22 cellular contexts compared by ENCODE assay signal in the genomic region with DNA sequence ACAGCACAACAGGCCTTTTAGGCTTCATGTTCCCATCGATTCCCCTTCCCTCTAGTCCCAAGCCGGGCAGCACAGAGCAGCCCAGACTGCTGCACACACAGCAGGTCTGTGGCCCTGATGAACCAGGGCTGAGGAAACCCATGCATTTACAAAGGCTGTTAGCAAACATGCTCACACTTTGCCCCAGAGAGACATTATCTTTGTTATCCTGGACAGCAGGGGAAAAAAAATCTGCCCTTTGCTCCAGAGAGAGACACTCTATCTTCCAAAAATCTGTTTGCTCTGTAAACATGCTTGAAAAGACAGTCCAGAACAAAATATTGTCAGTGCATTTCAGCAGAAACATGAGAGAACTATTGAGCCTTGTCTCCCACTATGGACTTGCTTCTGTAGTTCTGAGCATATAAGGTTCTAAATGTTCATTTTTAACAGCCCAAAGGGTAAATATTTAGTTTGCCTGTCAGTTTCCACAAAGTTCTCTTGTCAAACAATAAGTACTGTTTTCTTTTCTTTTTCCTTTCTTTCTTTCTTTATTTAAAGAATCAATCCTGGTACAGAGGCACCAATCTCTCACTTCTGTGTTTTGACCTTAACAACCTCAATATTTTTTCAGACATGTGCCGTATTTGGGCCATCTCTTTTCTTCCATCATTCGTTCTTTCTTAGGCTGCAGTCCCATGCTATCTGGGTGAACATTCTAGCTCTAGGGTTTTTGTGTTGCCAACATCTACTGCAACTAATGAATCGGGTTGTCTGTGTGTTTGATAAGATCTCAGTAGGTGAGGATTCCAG.
DNase-seq lines count a peak whose midpoint lies in the region; ATAC-seq and FAIRE-seq lines count a peak whose summit lies in the region.
"Had no signal": no experiment of that assay in that cellular context is flagged by ENCODE, and none has a peak within 500 bp of the region (broad histone marks: within the 10 kb centered on the region; RNA-seq: fewer than 3 reads in every experiment).

No MANE protein-coding gene starts in this region.

- intact Hi-C loops in sciatic nerve (cut with DNase I) = no loop called here

- peak; percentile 76 for DNase-seq in DMS53 (lab: John Stamatoyannopoulos, UW)
- DNase-seq in NCI-H146 treated with DMSO at 0.1 percent for 48 hours (lab: John Stamatoyannopoulos, UW; ENCODE audit: unreplicated experiment) = peak; percentile 46
- no peak for DNase-seq in sciatic nerve (ENCODE audit: low spot score)
- no peak for DNase-seq in stimulated activated CD4-positive, alpha-beta T cell treated with anti-CD3 and anti-CD28 coated beads, Interleukin-1b, Interleukin-23, amount 100 ng/mL, for 48 hours
- DNase-seq in T1000 (lab: John Stamatoyannopoulos, UW) = no peak
- DNase-seq in RCC 7860 (ENCODE audit: low spot score) = no peak
- DNase-seq: activated CD4-positive, alpha-beta T cell treated with anti-CD3 and anti-CD28 coated beads, Interleukin-2, amount 10 ng/mL, durations not matched to agents 7 days and 5 days; activated effector memory CD4-positive, alpha-beta T cell treated with anti-CD3 and anti-CD28 coated beads, Interleukin-2, amount 50 U/mL, for 16 hours; EL; heart right ventricle; immature natural killer cell; KBM-7; MV-4-11; NCI-H2081 treated with DMSO at 0.1 percent for 48 hours; NCI-H526; nucleus accumbens; SHP77; sigmoid colon; T-cell had no signal

- FAIRE-seq in islet of Langerhans (lab: Jason Lieb, UNC) (peak; percentile 62), RCC 7860 (lab: Jason Lieb, UNC) (no peak)
- FAIRE-seq: H1 had no signal

- peak; percentile 76 for ATAC-seq in sciatic nerve
- ATAC-seq: heart right ventricle; stimulated activated effector memory CD8-positive, alpha-beta T cell treated with anti-CD3 and anti-CD28 coated beads, Interleukin-12 subunit alpha, Interleukin-12 subunit beta, amount 100 ng/mL, for 72 hours; T-cell had no signal

Comparison
In these comparisons a context has a peak if more than half of its experiments do, and no peak if none do; other contexts are left out.
1. DNase-seq: peak in DMS53 (single experiment) and NCI-H146 treated with DMSO at 0.1 percent for 48 hours (single experiment); none in sciatic nerve (single experiment), stimulated activated CD4-positive, alpha-beta T cell treated with anti-CD3 and anti-CD28 coated beads, Interleukin-1b, Interleukin-23, amount 100 ng/mL, for 48 hours (single experiment), T1000 (single experiment) and RCC 7860 (single experiment).